In genomic region chr19:38665219-38665931, GRCh38 we compare ENCODE assay signal across 10 cellular contexts. TPM values are rescaled to one million over a fixed set of nuclear protein-coding genes. Genes with fewer than 3 reads are reported as not detected.
DNase-seq lines count a peak whose midpoint lies in the region; ATAC-seq and TF ChIP-seq lines count a peak whose summit lies in the region.
"Had no signal": no experiment of that assay in that cellular context is flagged by ENCODE, and none has a peak within 500 bp of the region (broad histone marks: within the 10 kb centered on the region; RNA-seq: fewer than 3 reads in every experiment).

No MANE protein-coding gene starts in this region.

- ATAC-seq in lower lobe of right lung: no peak
- ATAC-seq in naive thymus-derived CD8-positive, alpha-beta T cell: no peak
- ATAC-seq: activated T-cell treated with anti-CD3 and anti-CD28 coated beads, Interleukin-2, amount 50 U/mL, for 4 hours had no signal

- 67% methylated on average over 12 of the region's 13 CpGs for WGBS in HUES64

- H3K36me3 Mint-ChIP-seq in brain: peaks cover 18% of the 10 kb centered on the region
- H3K36me3 Mint-ChIP-seq in naive thymus-derived CD8-positive, alpha-beta T cell: peaks cover 5 to 35% (median 11%) of the 10 kb centered on the region in 3 donors

- peak overlapping the region; percentile 15 to 79 (median 63) for H3K4me3 Mint-ChIP-seq in brain
- H3K4me3 Mint-ChIP-seq in naive thymus-derived CD8-positive, alpha-beta T cell: peak overlapping the region in 1 of 10 donors; percentile 40

- peak overlapping the region; percentile 79 for H3K9ac ChIP-seq in HUES64 (ENCODE audit: low read depth, low read length)
- peak overlapping the region; percentile 31 to 63 (median 59) for H3K9ac ChIP-seq in subcutaneous abdominal adipose tissue (ENCODE audit: low read length in 5 of 5)

- no peak for DNase-seq in lower lobe of right lung
- DNase-seq in naive thymus-derived CD8-positive, alpha-beta T cell: no peak
- DNase-seq in activated naive CD4-positive, alpha-beta T cell treated with anti-CD3 and anti-CD28 coated beads, Interleukin-2, amount 50 U/mL, for 16 hours: no peak
- DNase-seq in GM03348 (ENCODE audit: low spot score): no peak
- no peak for DNase-seq in erythroblast (lab: John Stamatoyannopoulos, UW)
- DNase-seq: activated T-cell treated with anti-CD3 and anti-CD28 coated beads, Interleukin-2, amount 50 U/mL, for 4 hours had no signal

- TF ChIP-seq POLR2A in erythroblast (IDR thresholded peaks at IDR 0.05; ENCODE audit: low read length): no peak

- H3K27me3 ChIP-seq in HUES64 (ENCODE audit: insufficient read depth, low read length) (no peaks in the 10 kb centered on the region), lower lobe of right lung (ENCODE audit: low read depth) (no peaks in the 10 kb centered on the region), subcutaneous abdominal adipose tissue (ENCODE audit: control insufficient read depth in 5 of 5, insufficient read depth in 4 of 5, low read length in 5 of 5) (no peaks in the 10 kb centered on the region)

- no peaks in the 10 kb centered on the region for H3K27me3 Mint-ChIP-seq in brain
- H3K27me3 Mint-ChIP-seq in naive thymus-derived CD8-positive, alpha-beta T cell: peaks cover 13 to 88% (median 37%) of the 10 kb centered on the region in 5 donors

- peaks cover 90% of the 10 kb centered on the region for H3K4me1 ChIP-seq in HUES64 (ENCODE audit: insufficient read depth, low read length)
- H3K4me1 ChIP-seq in lower lobe of right lung: peaks cover 100% of the 10 kb centered on the region
- peaks cover 23 to 96% (median 90%) of the 10 kb centered on the region in 5 donors for H3K4me1 ChIP-seq in subcutaneous abdominal adipose tissue (ENCODE audit: control insufficient read depth in 5 of 5, insufficient read depth in 5 of 5, low read length in 5 of 5)

- H3K4me3 ChIP-seq in HUES64 (ENCODE audit: low read length) (peak overlapping the region; percentile 21; the same call in 1 of the 2 replicates), lower lobe of right lung (no peak overlapping the region), subcutaneous abdominal adipose tissue (ENCODE audit: low read depth in 1 of 5, low read length in 5 of 5) (peak overlapping the region; percentile 2 to 45 (median 22))

- H3K36me3 ChIP-seq in HUES64 (ENCODE audit: insufficient read depth, low read length): peaks cover 14% of the 10 kb centered on the region
- H3K36me3 ChIP-seq in lower lobe of right lung: peaks cover 4% of the 10 kb centered on the region
- peaks cover 0 to 10% (median 2%) of the 10 kb centered on the region in 5 donors for H3K36me3 ChIP-seq in subcutaneous abdominal adipose tissue (ENCODE audit: control insufficient read depth in 5 of 5, insufficient read depth in 5 of 5, low read length in 5 of 5)

- peaks cover 96% of the 10 kb centered on the region for H3K4me1 Mint-ChIP-seq in brain
- peaks cover 37 to 87% (median 64%) of the 10 kb centered on the region in 4 donors for H3K4me1 Mint-ChIP-seq in naive thymus-derived CD8-positive, alpha-beta T cell

- intact Hi-C loops in lower lobe of right lung (cut with DNase I): no loop called here

- peak overlapping the region; percentile 98 for H3K27ac ChIP-seq in HUES64 (ENCODE audit: low read depth, low read length)
- H3K27ac ChIP-seq in lower lobe of right lung: peak overlapping the region; percentile 85
- peak overlapping the region; percentile 87 for H3K27ac ChIP-seq in subcutaneous abdominal adipose tissue (ENCODE audit: low read depth, low read length)

- no peaks in the 10 kb centered on the region for H3K9me3 ChIP-seq in HUES64 (ENCODE audit: insufficient read depth, low read depth, low read length)
- H3K9me3 ChIP-seq in lower lobe of right lung: no peaks in the 10 kb centered on the region
- no peaks in the 10 kb centered on the region for H3K9me3 ChIP-seq in subcutaneous abdominal adipose tissue (ENCODE audit: control insufficient read depth in 5 of 5, low read length in 5 of 5)

- POLR2A ChIA-PET in naive thymus-derived CD8-positive, alpha-beta T cell (lab: Charles Lee): no interaction called here

- no peaks in the 10 kb centered on the region for H3K9me3 Mint-ChIP-seq in brain
- no peaks in the 10 kb centered on the region for H3K9me3 Mint-ChIP-seq in naive thymus-derived CD8-positive, alpha-beta T cell
- H3K9me3 Mint-ChIP-seq: activated T-cell treated with anti-CD3 and anti-CD28 coated beads, Interleukin-2, amount 50 U/mL, for 4 hours had no signal

- TF ChIP-seq CTCF in brain (conservative IDR thresholded peaks at IDR 0.05): no peak
- no peak for TF ChIP-seq CTCF in lower lobe of right lung (IDR thresholded peaks at IDR 0.05)

- peak overlapping the region in 4 of 5 experiments; percentile 56 to 97 (median 94) for H3K27ac Mint-ChIP-seq in brain
- peak overlapping the region in 2 of 10 donors; percentile 23 to 60 for H3K27ac Mint-ChIP-seq in naive thymus-derived CD8-positive, alpha-beta T cell

RNA-seq across cellular contexts. Expression of gene ACTN4, which starts 17.9 kb away (rescaled TPM):
- polyA plus RNA-seq in HUES64 (2013, experiment 1 of 2): 227 TPM
- 242 TPM for polyA plus RNA-seq in HUES64 (2013, experiment 2 of 2)
- polyA plus RNA-seq in brain (ENCODE audit: insufficient read depth, low read depth, low replicate concordance): 379 TPM
- total RNA-seq in lower lobe of right lung: 454 TPM
- 10 to 100 TPM; 52.9 to 57.6 TPM for total RNA-seq in naive thymus-derived CD8-positive, alpha-beta T cell
- polyA plus RNA-seq in naive thymus-derived CD8-positive, alpha-beta T cell: 1 to 10 TPM; 3.2 to 8.5 (median 4.8) TPM

RNA-seq across cellular contexts. Expression of gene EIF3K, which starts 46.4 kb away (rescaled TPM):
- 281 TPM for polyA plus RNA-seq in HUES64 (2013, experiment 1 of 2)
- 288 TPM for polyA plus RNA-seq in HUES64 (2013, experiment 2 of 2)
- 367 TPM for polyA plus RNA-seq in brain (ENCODE audit: insufficient read depth, low read depth, low replicate concordance)
- 229 TPM for total RNA-seq in lower lobe of right lung
- total RNA-seq in naive thymus-derived CD8-positive, alpha-beta T cell: 100 to 1,000 TPM; 335 to 346 TPM
- 100 to 1,000 TPM; 400 to 435 (median 432) TPM for polyA plus RNA-seq in naive thymus-derived CD8-positive, alpha-beta T cell

RNA-seq across cellular contexts. Expression of gene MAP4K1, which starts 47.6 kb away (rescaled TPM):
- 8.3 TPM for polyA plus RNA-seq in HUES64 (2013, experiment 1 of 2)
- polyA plus RNA-seq in HUES64 (2013, experiment 2 of 2): 2.9 TPM
- polyA plus RNA-seq in brain (ENCODE audit: insufficient read depth, low read depth, low replicate concordance): 1.4 TPM
- 11.4 TPM for total RNA-seq in lower lobe of right lung
- total RNA-seq in naive thymus-derived CD8-positive, alpha-beta T cell: 100 to 1,000 TPM; 221 to 228 TPM
- 100 to 1,000 TPM in 2 of 3 donors, 10 to 100 TPM in 1; 85.0 to 113 (median 113) TPM for polyA plus RNA-seq in naive thymus-derived CD8-positive, alpha-beta T cell
- total RNA-seq: fibroblast of villous mesenchyme had no signal

Comparison
In these comparisons a context has a peak if more than half of its experiments do, and no peak if none do; other contexts are left out.
1. RNA of gene MAP4K1, which starts 47.6 kb away (total RNA-seq): 221 to 228 TPM in naive thymus-derived CD8-positive, alpha-beta T cell; 11.4 TPM in lower lobe of right lung (single experiment); every median in the first group is over 10 times any median in the second.
2. Peak in every context shown above with its lines, with median percentiles within 50 percentile points of each other: H3K27ac ChIP-seq.